Comparison of ENCODE assay signal across 25 cellular contexts in genomic region chr4:84825701-84826100, GRCh38.
"Had no signal": no experiment of that assay in that cellular context is flagged by ENCODE, and none has a peak within 500 bp of the region (broad histone marks: within the 10 kb centered on the region; RNA-seq: fewer than 3 reads in every experiment).

No MANE protein-coding gene starts in this region.

- FAIRE-seq: endometrium, endothelial cell of umbilical vein had no signal

- H3K9me3 Mint-ChIP-seq: activated CD4-positive, alpha-beta memory T cell treated with anti-CD3 and anti-CD28 coated beads, Interleukin-2, amount 10 ng/mL, durations not matched to agents 7 days and 5 days; activated CD4-positive, alpha-beta T cell treated with anti-CD3 and anti-CD28 coated beads, Interleukin-2, amount 10 ng/mL, durations not matched to agents 7 days and 5 days; activated naive CD4-positive, alpha-beta T cell treated with anti-CD3 and anti-CD28 coated beads, Interleukin-2, amount 10 ng/mL, durations not matched to agents 7 days and 5 days; activated naive CD4-positive, alpha-beta T cell treated with anti-CD3 and anti-CD28 coated beads, Interleukin-2, amount 50 U/mL, for 72 hours; activated naive CD8-positive, alpha-beta T cell treated with anti-CD3 and anti-CD28 coated beads, Interleukin-2, amount 10 ng/mL, durations not matched to agents 7 days and 5 days; activated T-cell treated with anti-CD3 and anti-CD28 coated beads, Interleukin-2, amount 50 U/mL, for 24 hours; activated T-cell treated with anti-CD3 and anti-CD28 coated beads, Interleukin-2, amount 50 U/mL, for 72 hours; brain; WTC11 had no signal

- H3K27ac Mint-ChIP-seq: activated CD4-positive, alpha-beta memory T cell treated with anti-CD3 and anti-CD28 coated beads, Interleukin-2, amount 10 ng/mL, durations not matched to agents 7 days and 5 days; activated CD4-positive, alpha-beta T cell treated with anti-CD3 and anti-CD28 coated beads, Interleukin-2, amount 10 ng/mL, durations not matched to agents 7 days and 5 days; activated naive CD4-positive, alpha-beta T cell treated with anti-CD3 and anti-CD28 coated beads, Interleukin-2, amount 10 ng/mL, durations not matched to agents 7 days and 5 days; activated naive CD4-positive, alpha-beta T cell treated with anti-CD3 and anti-CD28 coated beads, Interleukin-2, amount 50 U/mL, for 72 hours; activated naive CD8-positive, alpha-beta T cell treated with anti-CD3 and anti-CD28 coated beads, Interleukin-2, amount 10 ng/mL, durations not matched to agents 7 days and 5 days; activated T-cell treated with anti-CD3 and anti-CD28 coated beads, Interleukin-2, amount 50 U/mL, for 24 hours; activated T-cell treated with anti-CD3 and anti-CD28 coated beads, Interleukin-2, amount 50 U/mL, for 72 hours; brain; WTC11 had no signal

- DNase-seq: activated CD4-positive, alpha-beta memory T cell treated with anti-CD3 and anti-CD28 coated beads, Interleukin-2, amount 10 ng/mL, durations not matched to agents 7 days and 5 days; activated CD4-positive, alpha-beta T cell treated with anti-CD3 and anti-CD28 coated beads for 1 hour; activated CD4-positive, alpha-beta T cell treated with anti-CD3 and anti-CD28 coated beads for 4 hours; activated CD4-positive, alpha-beta T cell treated with anti-CD3 and anti-CD28 coated beads, Interleukin-2, amount 10 ng/mL, durations not matched to agents 7 days and 5 days; activated CD4-positive, alpha-beta T cell treated with anti-CD3 and anti-CD28 coated beads, Interleukin-2, amount 50 U/mL, for 4 hours; activated CD8-positive, alpha-beta memory T cell treated with anti-CD3 and anti-CD28 coated beads, Interleukin-2, amount 50 U/mL, for 48 hours; activated gamma-delta T cell; activated naive CD4-positive, alpha-beta T cell; activated naive CD4-positive, alpha-beta T cell treated with anti-CD3 and anti-CD28 coated beads, Interleukin-2, amount 10 ng/mL, durations not matched to agents 7 days and 5 days; activated naive CD8-positive, alpha-beta T cell treated with anti-CD3 and anti-CD28 coated beads, Interleukin-2, amount 10 ng/mL, durations not matched to agents 7 days and 5 days; activated T-cell treated with anti-CD3 and anti-CD28 coated beads for 4 hours; activated T-cell treated with anti-CD3 and anti-CD28 coated beads, Interleukin-2, amount 50 U/mL, for 24 hours; activated T-cell treated with anti-CD3 and anti-CD28 coated beads, Interleukin-2, amount 50 U/mL, for 72 hours; central memory CD4-positive, alpha-beta T cell; colonic mucosa; effector CD8-positive, alpha-beta T cell; esophagus squamous epithelium; foreskin melanocyte; heart right ventricle; T-helper 2 cell had no signal

- H3K36me3 Mint-ChIP-seq: activated naive CD4-positive, alpha-beta T cell treated with anti-CD3 and anti-CD28 coated beads, Interleukin-2, amount 10 ng/mL, durations not matched to agents 7 days and 5 days; activated naive CD4-positive, alpha-beta T cell treated with anti-CD3 and anti-CD28 coated beads, Interleukin-2, amount 50 U/mL, for 72 hours; activated naive CD8-positive, alpha-beta T cell treated with anti-CD3 and anti-CD28 coated beads, Interleukin-2, amount 10 ng/mL, durations not matched to agents 7 days and 5 days had no signal

- H3K4me3 Mint-ChIP-seq: activated CD4-positive, alpha-beta memory T cell treated with anti-CD3 and anti-CD28 coated beads, Interleukin-2, amount 10 ng/mL, durations not matched to agents 7 days and 5 days; activated CD4-positive, alpha-beta T cell treated with anti-CD3 and anti-CD28 coated beads, Interleukin-2, amount 10 ng/mL, durations not matched to agents 7 days and 5 days; activated naive CD4-positive, alpha-beta T cell treated with anti-CD3 and anti-CD28 coated beads, Interleukin-2, amount 10 ng/mL, durations not matched to agents 7 days and 5 days; activated naive CD8-positive, alpha-beta T cell treated with anti-CD3 and anti-CD28 coated beads, Interleukin-2, amount 10 ng/mL, durations not matched to agents 7 days and 5 days; activated T-cell treated with anti-CD3 and anti-CD28 coated beads, Interleukin-2, amount 50 U/mL, for 24 hours; activated T-cell treated with anti-CD3 and anti-CD28 coated beads, Interleukin-2, amount 50 U/mL, for 72 hours; brain; WTC11 had no signal

- H3K4me1 Mint-ChIP-seq: activated CD4-positive, alpha-beta memory T cell treated with anti-CD3 and anti-CD28 coated beads, Interleukin-2, amount 10 ng/mL, durations not matched to agents 7 days and 5 days; activated CD4-positive, alpha-beta T cell treated with anti-CD3 and anti-CD28 coated beads, Interleukin-2, amount 10 ng/mL, durations not matched to agents 7 days and 5 days; activated naive CD4-positive, alpha-beta T cell treated with anti-CD3 and anti-CD28 coated beads, Interleukin-2, amount 10 ng/mL, durations not matched to agents 7 days and 5 days; activated naive CD8-positive, alpha-beta T cell treated with anti-CD3 and anti-CD28 coated beads, Interleukin-2, amount 10 ng/mL, durations not matched to agents 7 days and 5 days; brain; WTC11 had no signal

- H3K27me3 Mint-ChIP-seq: activated CD4-positive, alpha-beta memory T cell treated with anti-CD3 and anti-CD28 coated beads, Interleukin-2, amount 10 ng/mL, durations not matched to agents 7 days and 5 days; activated CD4-positive, alpha-beta T cell treated with anti-CD3 and anti-CD28 coated beads, Interleukin-2, amount 10 ng/mL, durations not matched to agents 7 days and 5 days; activated naive CD4-positive, alpha-beta T cell treated with anti-CD3 and anti-CD28 coated beads, Interleukin-2, amount 10 ng/mL, durations not matched to agents 7 days and 5 days; activated T-cell treated with anti-CD3 and anti-CD28 coated beads, Interleukin-2, amount 50 U/mL, for 24 hours; brain had no signal
